ENCODE assay signal across 21 cellular contexts in the genomic region with DNA sequence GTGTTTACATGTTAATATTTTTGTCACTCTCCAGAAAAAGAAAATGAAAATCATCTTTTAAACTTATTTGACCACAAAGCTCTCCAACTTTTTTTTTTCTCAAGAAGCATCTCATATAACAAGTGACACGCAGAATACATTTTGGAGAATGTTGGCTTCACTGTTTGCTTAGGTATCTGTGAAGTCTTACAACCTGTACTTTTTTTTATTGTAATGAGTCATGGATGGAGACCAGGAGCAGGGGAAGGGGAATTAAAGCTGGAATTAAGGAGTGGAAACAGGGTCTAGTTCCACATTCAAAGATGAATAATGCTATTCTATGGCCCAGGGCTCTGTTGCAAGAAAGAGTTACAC.
"Had no signal": no experiment of that assay in that cellular context is flagged by ENCODE, and none has a peak within 500 bp of the region (broad histone marks: within the 10 kb centered on the region; RNA-seq: fewer than 3 reads in every experiment).

No MANE protein-coding gene starts in this region.

- ATAC-seq: activated naive CD4-positive, alpha-beta T cell treated with anti-CD3 and anti-CD28 coated beads, Interleukin-2, amount 50 U/mL, for 72 hours; gastroesophageal sphincter; heart left ventricle; natural killer cell; right cardiac atrium had no signal

- H3K9me3 ChIP-seq: gastroesophageal sphincter, heart left ventricle, left ventricle myocardium inferior, prostate gland, suprapubic skin, tibial nerve had no signal

- H3K36me3 ChIP-seq: gastroesophageal sphincter, heart left ventricle, left ventricle myocardium inferior, prostate gland, suprapubic skin, tibial nerve had no signal

- H3K4me3 ChIP-seq: gastroesophageal sphincter, heart left ventricle, left ventricle myocardium inferior, prostate gland, suprapubic skin, tibial nerve had no signal

- H3K4me1 Mint-ChIP-seq: activated CD4-positive, alpha-beta memory T cell treated with anti-CD3 and anti-CD28 coated beads, Interleukin-2, amount 10 ng/mL, durations not matched to agents 7 days and 5 days; natural killer cell had no signal

- FAIRE-seq: urothelium cell line had no signal

- H3K36me3 Mint-ChIP-seq: brain, natural killer cell had no signal

- H3K27me3 ChIP-seq: gastroesophageal sphincter, suprapubic skin, tibial nerve had no signal

- H3K27ac Mint-ChIP-seq: activated CD4-positive, alpha-beta memory T cell treated with anti-CD3 and anti-CD28 coated beads, Interleukin-2, amount 10 ng/mL, durations not matched to agents 7 days and 5 days; activated naive CD4-positive, alpha-beta T cell treated with anti-CD3 and anti-CD28 coated beads, Interleukin-2, amount 50 U/mL, for 72 hours; activated T-helper 1 cell treated with anti-CD3 and anti-CD28 coated beads, Interleukin-12 subunit alpha, Interleukin-12 subunit beta, Interleukin-2, Interleukin-4 antibody, amounts not matched to agents 30 ng/mL and 10 ng/mL and 1 ng/mL, durations not matched to agents 14 hours and 24 hours and 36 hours; brain; natural killer cell; stimulated activated naive CD8-positive, alpha-beta T cell treated with anti-CD3 and anti-CD28 coated beads, Interleukin-15, Interleukin-2, amounts not matched to agents 100 ng/mL and 50 ng/mL, for 24 hours had no signal

- H3K27ac ChIP-seq: epithelial cell of prostate, gastroesophageal sphincter, heart left ventricle, left ventricle myocardium inferior, prostate gland, suprapubic skin, tibial nerve had no signal

- H3K4me3 Mint-ChIP-seq: activated CD4-positive, alpha-beta memory T cell treated with anti-CD3 and anti-CD28 coated beads, Interleukin-2, amount 10 ng/mL, durations not matched to agents 7 days and 5 days; activated T-helper 1 cell treated with anti-CD3 and anti-CD28 coated beads, Interleukin-12 subunit alpha, Interleukin-12 subunit beta, Interleukin-2, Interleukin-4 antibody, amounts not matched to agents 30 ng/mL and 10 ng/mL and 1 ng/mL, durations not matched to agents 14 hours and 24 hours and 36 hours; brain; natural killer cell; stimulated activated naive CD8-positive, alpha-beta T cell treated with anti-CD3 and anti-CD28 coated beads, Interleukin-15, Interleukin-2, amounts not matched to agents 100 ng/mL and 50 ng/mL, for 24 hours had no signal

- H3K4me1 ChIP-seq: gastroesophageal sphincter, heart left ventricle, left ventricle myocardium inferior, prostate gland, suprapubic skin had no signal

- DNase-seq: activated CD4-positive, alpha-beta memory T cell treated with anti-CD3 and anti-CD28 coated beads, Interleukin-2, amount 10 ng/mL, durations not matched to agents 7 days and 5 days; activated CD4-positive, alpha-beta T cell treated with anti-CD3 and anti-CD28 coated beads for 48 hours; aorta; heart left ventricle; islet precursor cell; left ventricle myocardium inferior; midbrain; natural killer cell; right cardiac atrium; stimulated activated CD4-positive, alpha-beta T cell treated with anti-CD3 and anti-CD28 coated beads, Interleukin-12 subunit alpha, Interleukin-12 subunit beta, amount 100 ng/mL, for 4 hours; stimulated activated CD4-positive, alpha-beta T cell treated with anti-CD3 and anti-CD28 coated beads, Interleukin-4, amount 100 ng/mL, for 4 hours had no signal

- H3K27me3 Mint-ChIP-seq: activated CD4-positive, alpha-beta memory T cell treated with anti-CD3 and anti-CD28 coated beads, Interleukin-2, amount 10 ng/mL, durations not matched to agents 7 days and 5 days; stimulated activated naive CD8-positive, alpha-beta T cell treated with anti-CD3 and anti-CD28 coated beads, Interleukin-15, Interleukin-2, amounts not matched to agents 100 ng/mL and 50 ng/mL, for 24 hours had no signal

- H3K9me3 Mint-ChIP-seq: activated CD4-positive, alpha-beta memory T cell treated with anti-CD3 and anti-CD28 coated beads, Interleukin-2, amount 10 ng/mL, durations not matched to agents 7 days and 5 days; activated T-helper 1 cell treated with anti-CD3 and anti-CD28 coated beads, Interleukin-12 subunit alpha, Interleukin-12 subunit beta, Interleukin-2, Interleukin-4 antibody, amounts not matched to agents 30 ng/mL and 10 ng/mL and 1 ng/mL, durations not matched to agents 14 hours and 24 hours and 36 hours; brain; natural killer cell; stimulated activated naive CD8-positive, alpha-beta T cell treated with anti-CD3 and anti-CD28 coated beads, Interleukin-15, Interleukin-2, amounts not matched to agents 100 ng/mL and 50 ng/mL, for 24 hours had no signal
